ENCODE assay signal across 27 cellular contexts in the genomic region with DNA sequence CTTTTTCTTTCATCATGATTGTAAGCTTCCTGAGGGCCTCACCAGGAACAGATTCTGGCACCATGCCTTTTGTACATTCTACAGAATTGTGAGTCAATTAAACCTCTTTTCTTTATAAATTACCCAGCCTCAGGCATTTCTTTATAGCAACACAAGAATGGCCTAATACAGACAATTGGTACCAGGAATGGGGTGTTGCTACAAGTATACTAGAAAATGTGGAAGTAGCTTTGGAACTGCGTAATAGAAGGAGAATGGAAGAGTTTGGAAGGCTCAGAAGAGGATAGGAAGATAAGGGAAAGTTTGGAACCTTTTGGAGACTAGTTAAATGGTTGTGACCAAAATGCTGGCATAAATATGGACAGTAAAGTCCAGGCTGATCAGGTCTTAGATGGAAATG.
"Had no signal": no experiment of that assay in that cellular context is flagged by ENCODE, and none has a peak within 500 bp of the region (broad histone marks: within the 10 kb centered on the region; RNA-seq: fewer than 3 reads in every experiment).

No MANE protein-coding gene starts in this region.

- H3K79me2 ChIP-seq: parathyroid adenoma had no signal

- H3K4me1 ChIP-seq: parathyroid adenoma, psoas muscle, right lobe of liver, sigmoid colon, stomach, thyroid gland, tibial nerve, upper lobe of left lung, vagina had no signal

- H3K36me3 ChIP-seq: neutrophil, ovary, right lobe of liver, sigmoid colon, stomach, thoracic aorta, thyroid gland, tibial nerve, upper lobe of left lung, vagina had no signal

- FAIRE-seq: small intestine, urothelium cell line had no signal

- H3K4me3 ChIP-seq: ovary, psoas muscle, right lobe of liver, sigmoid colon, stomach, thoracic aorta, thyroid gland, tibial nerve, upper lobe of left lung, vagina had no signal

- DNase-seq: nephron progenitor cell; nucleus accumbens; ovary; posterior cingulate gyrus; psoas muscle; right cardiac atrium; right lobe of liver; sigmoid colon; small intestine; stimulated activated CD4-positive, alpha-beta T cell treated with anti-CD3 and anti-CD28 coated beads, Interleukin-15, amount 100 ng/mL, for 24 hours; stimulated activated CD4-positive, alpha-beta T cell treated with anti-CD3 and anti-CD28 coated beads, Interleukin-2, amount 100 ng/mL, for 24 hours; stimulated activated CD4-positive, alpha-beta T cell treated with anti-CD3 and anti-CD28 coated beads, Interleukin-2, amount 100 ng/mL, for 48 hours; stimulated activated CD4-positive, alpha-beta T cell treated with anti-CD3 and anti-CD28 coated beads, Interleukin-4, amount 100 ng/mL, for 24 hours; stimulated activated naive B cell treated with anti-CD40 and anti-IgM and Interleukin-4, amounts not matched to agents 10 μg/mL and 1 μg/mL and 100 μg/mL, for 72 hours; stimulated activated naive CD4-positive, alpha-beta T cell treated with Interleukin-2 at 50 U/mL for 16 hours; stomach; thyroid gland; trophoblast cell; upper lobe of left lung had no signal

- H3K27me3 ChIP-seq: neutrophil, ovary, right lobe of liver, sigmoid colon, stomach, thyroid gland, tibial nerve, upper lobe of left lung, vagina had no signal

- H3K9ac ChIP-seq: parathyroid adenoma had no signal

- H3K27ac ChIP-seq: neutrophil, ovary, parathyroid adenoma, psoas muscle, right lobe of liver, sigmoid colon, stomach, thoracic aorta, thyroid gland, tibial nerve, upper lobe of left lung, vagina had no signal

- H3K9me3 ChIP-seq: neutrophil, ovary, psoas muscle, right lobe of liver, thyroid gland, vagina had no signal

- H2AFZ ChIP-seq: parathyroid adenoma had no signal

- ATAC-seq: natural killer cell treated with Interleukin-12 subunit alpha and Interleukin-12 subunit beta and Interleukin-15 and Interleukin-18, amount 100 ng/mL, for 72 hours; psoas muscle; right cardiac atrium; right lobe of liver; stimulated activated effector memory CD8-positive, alpha-beta T cell treated with anti-CD3 and anti-CD28 coated beads, Interleukin-12 subunit alpha, Interleukin-12 subunit beta, amount 100 ng/mL, for 72 hours; stimulated activated naive B cell treated with anti-CD40 and anti-IgM and Interleukin-4, amounts not matched to agents 10 μg/mL and 1 μg/mL and 100 μg/mL, for 72 hours had no signal
